Comparison of ENCODE assay signal across 10 cellular contexts in the genomic region with DNA sequence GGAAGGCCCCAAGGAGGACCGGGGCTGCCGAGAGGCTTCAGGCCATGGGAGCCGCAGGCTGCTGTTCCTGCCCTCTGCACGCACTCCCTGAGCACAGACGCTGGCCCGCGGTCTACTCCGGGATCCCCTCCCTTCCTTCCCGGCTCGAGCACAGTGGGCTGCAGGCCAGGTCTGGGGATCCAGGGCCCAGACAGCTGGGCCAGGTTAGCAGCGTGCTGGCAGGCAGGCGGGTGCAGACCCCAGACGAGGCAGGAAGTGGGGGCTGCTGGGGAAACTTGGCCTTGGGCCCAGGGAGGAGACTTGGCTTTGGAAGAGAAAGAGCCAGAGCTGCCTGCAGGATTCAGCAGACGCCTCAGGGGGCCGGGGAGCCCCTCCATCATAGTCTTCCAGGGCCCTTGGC. TPM values are rescaled to one million over a fixed set of nuclear protein-coding genes. Genes with fewer than 3 reads are reported as not detected.
DNase-seq lines count a peak whose midpoint lies in the region; ATAC-seq and TF ChIP-seq lines count a peak whose summit lies in the region.
"Had no signal": no experiment of that assay in that cellular context is flagged by ENCODE, and none has a peak within 500 bp of the region (broad histone marks: within the 10 kb centered on the region; RNA-seq: fewer than 3 reads in every experiment).

No MANE protein-coding gene starts in this region.

- H3K27ac ChIP-seq in mesendoderm (ENCODE audit: low read depth, low read length) (no peak overlapping the region), tibial artery (no peak overlapping the region)

- H3K18ac ChIP-seq in mesendoderm (ENCODE audit: low read length), result no peak overlapping the region

- no peaks in the 10 kb centered on the region for H3K79me2 ChIP-seq in mesendoderm (ENCODE audit: control insufficient read depth, insufficient read depth, low read length)

- no CpG with 5 or more reads among the region's 15 CpGs for WGBS in mesendoderm (ENCODE audit: extremely low coverage, insufficient coverage, low lambda C conversion rate)

- ATAC-seq in GM19324 (IDR thresholded peaks at IDR 0.05; ENCODE audit: low FRiP score, unreplicated experiment), result no peak

- peak overlapping the region; percentile 70 for H3K56ac ChIP-seq in mesendoderm (ENCODE audit: low read length)

- no peak overlapping the region for H4K8ac ChIP-seq in mesendoderm (ENCODE audit: low read depth, low read length)

- no peak overlapping the region for H2BK5ac ChIP-seq in mesendoderm (ENCODE audit: low read length)

- H4K5ac ChIP-seq in mesendoderm (ENCODE audit: low read length), result no peak overlapping the region

- no peak for TF ChIP-seq CTCF in tibial artery (IDR thresholded peaks at IDR 0.05)

- intact Hi-C loops in tibial artery (cut with DNase I; ENCODE audit: low total_unique reads), result no loop called here

- no peak overlapping the region for H3K9ac ChIP-seq in mesendoderm (ENCODE audit: low read length)

- no peaks in the 10 kb centered on the region for H3K27me3 ChIP-seq in mesendoderm (ENCODE audit: insufficient read depth, low read length, poor library complexity)
- peaks cover 0 to 20% of the 10 kb centered on the region in 2 donors for H3K27me3 ChIP-seq in tibial artery

- H2BK120ac ChIP-seq in mesendoderm (ENCODE audit: low read depth, low read length), result no peak overlapping the region

- H3K4me2 ChIP-seq in mesendoderm (ENCODE audit: low read length), result no peak overlapping the region

- no peak overlapping the region for H2AK5ac ChIP-seq in mesendoderm (ENCODE audit: low read length)

- no peak overlapping the region for H3K4ac ChIP-seq in mesendoderm (ENCODE audit: low read depth, low read length)

- H3K4me3 ChIP-seq in mesendoderm (ENCODE audit: low read length), result no peak overlapping the region
- no peak overlapping the region for H3K4me3 ChIP-seq in tibial artery

- H2BK15ac ChIP-seq in mesendoderm (replicated peaks; ENCODE audit: low read depth), result no peak overlapping the region

- no peak overlapping the region for H3K23ac ChIP-seq in mesendoderm (ENCODE audit: low read length)

- H3K4me1 ChIP-seq in mesendoderm (ENCODE audit: control insufficient read depth, low read depth, low read length), result no peaks in the 10 kb centered on the region
- peaks cover 0 to 12% (median 8%) of the 10 kb centered on the region in 4 donors for H3K4me1 ChIP-seq in tibial artery

- H3K36me3 ChIP-seq in mesendoderm (ENCODE audit: control insufficient read depth, insufficient read depth, low read length) (no peaks in the 10 kb centered on the region), tibial artery (no peaks in the 10 kb centered on the region)

- no peaks in the 10 kb centered on the region for H3K79me1 ChIP-seq in mesendoderm (ENCODE audit: low read length)

- DNase-seq in AG08395 (ENCODE audit: low spot score), result peak; percentile 51
- DNase-seq in NCI-H2081 (lab: John Stamatoyannopoulos, UW), result peak; percentile 67 to 84
- peak; percentile 22 to 82 for DNase-seq in dermis microvascular lymphatic vessel endothelial cell (ENCODE audit: low read depth in 2 of 2)
- no peak for DNase-seq in mesendoderm
- no peak for DNase-seq in cerebellum (ENCODE audit: low spot score)
- no peak for DNase-seq in cerebellar cortex (ENCODE audit: low spot score)
- no peak for DNase-seq in tibial artery
- DNase-seq: stimulated activated CD4-positive, alpha-beta T cell treated with anti-CD3 and anti-CD28 coated beads, Interleukin-4, amount 100 ng/mL, for 24 hours had no signal

- no peaks in the 10 kb centered on the region for H3K9me3 ChIP-seq in tibial artery

RNA-seq across cellular contexts. Expression of a gene that starts 30.2 kb away (rescaled TPM):
- total RNA-seq in dermis microvascular lymphatic vessel endothelial cell (0.13 and 0.90 TPM in 2 replicates), cerebellum (0.82 TPM)
- 0.13 TPM for polyA plus RNA-seq in mesendoderm (2013, experiment 1 of 2)
- 0.15 TPM for polyA plus RNA-seq in mesendoderm (2013, experiment 2 of 2)
- total RNA-seq: SK-MEL-5 had no signal

RNA-seq across cellular contexts. Expression of a gene that starts 44.0 kb away (rescaled TPM):
- total RNA-seq in dermis microvascular lymphatic vessel endothelial cell, result not detected in 2 replicates
- polyA plus RNA-seq in mesendoderm (2013, experiment 1 of 2), result 1.8 TPM
- 1.6 TPM for polyA plus RNA-seq in mesendoderm (2013, experiment 2 of 2)
- total RNA-seq in cerebellum, result 32.8 TPM
- total RNA-seq: SK-MEL-5 had no signal

RNA-seq across cellular contexts. Expression of a gene that starts 57.5 kb away (rescaled TPM):
- total RNA-seq in dermis microvascular lymphatic vessel endothelial cell (37.2 and 42.2 TPM in 2 replicates), cerebellum (15.6 TPM)
- polyA plus RNA-seq in mesendoderm (2013, experiment 1 of 2), result 9.8 TPM
- polyA plus RNA-seq in mesendoderm (2013, experiment 2 of 2), result 9.4 TPM

Comparison
In these comparisons a context has a peak if more than half of its experiments do, and no peak if none do; other contexts are left out.
1. DNase-seq: peak in AG08395 (single experiment), NCI-H2081 (2 of 2) and dermis microvascular lymphatic vessel endothelial cell (2 of 2); none in mesendoderm (single experiment), cerebellum (single experiment), cerebellar cortex (single experiment) and tibial artery (0 of 2).
2. RNA of a gene that starts 44.0 kb away (total RNA-seq): 32.8 TPM in cerebellum (single experiment); not detected in dermis microvascular lymphatic vessel endothelial cell; every median in the first group is over 10 times any median in the second.